In genomic region chr9:119004618-119004990, GRCh38 we compare ENCODE assay signal across 1 cellular context.
A peak's percentile ranks its signal among the peaks of the same experiment; 100 is the strongest.
TF ChIP-seq lines count a peak whose summit lies in the region.

No MANE protein-coding gene starts in this region.

TF ChIP-seq in K562, 482 proteins besides CTCF, POLR2A, EP300 and RAD21 (continued from another document):
- TF ChIP-seq, protein P1, sequence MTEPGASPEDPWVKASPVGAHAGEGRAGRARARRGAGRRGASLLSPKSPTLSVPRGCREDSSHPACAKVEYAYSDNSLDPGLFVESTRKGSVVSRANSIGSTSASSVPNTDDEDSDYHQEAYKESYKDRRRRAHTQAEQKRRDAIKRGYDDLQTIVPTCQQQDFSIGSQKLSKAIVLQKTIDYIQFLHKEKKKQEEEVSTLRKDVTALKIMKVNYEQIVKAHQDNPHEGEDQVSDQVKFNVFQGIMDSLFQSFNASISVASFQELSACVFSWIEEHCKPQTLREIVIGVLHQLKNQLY (CRISPR knock-in tag; conservative IDR thresholded peaks at IDR 0.05) = no peak
- peak; percentile 48 for TF ChIP-seq NFIC (IDR thresholded peaks at IDR 0.05)
